13 cellular contexts compared by ENCODE assay signal in the genomic region with DNA sequence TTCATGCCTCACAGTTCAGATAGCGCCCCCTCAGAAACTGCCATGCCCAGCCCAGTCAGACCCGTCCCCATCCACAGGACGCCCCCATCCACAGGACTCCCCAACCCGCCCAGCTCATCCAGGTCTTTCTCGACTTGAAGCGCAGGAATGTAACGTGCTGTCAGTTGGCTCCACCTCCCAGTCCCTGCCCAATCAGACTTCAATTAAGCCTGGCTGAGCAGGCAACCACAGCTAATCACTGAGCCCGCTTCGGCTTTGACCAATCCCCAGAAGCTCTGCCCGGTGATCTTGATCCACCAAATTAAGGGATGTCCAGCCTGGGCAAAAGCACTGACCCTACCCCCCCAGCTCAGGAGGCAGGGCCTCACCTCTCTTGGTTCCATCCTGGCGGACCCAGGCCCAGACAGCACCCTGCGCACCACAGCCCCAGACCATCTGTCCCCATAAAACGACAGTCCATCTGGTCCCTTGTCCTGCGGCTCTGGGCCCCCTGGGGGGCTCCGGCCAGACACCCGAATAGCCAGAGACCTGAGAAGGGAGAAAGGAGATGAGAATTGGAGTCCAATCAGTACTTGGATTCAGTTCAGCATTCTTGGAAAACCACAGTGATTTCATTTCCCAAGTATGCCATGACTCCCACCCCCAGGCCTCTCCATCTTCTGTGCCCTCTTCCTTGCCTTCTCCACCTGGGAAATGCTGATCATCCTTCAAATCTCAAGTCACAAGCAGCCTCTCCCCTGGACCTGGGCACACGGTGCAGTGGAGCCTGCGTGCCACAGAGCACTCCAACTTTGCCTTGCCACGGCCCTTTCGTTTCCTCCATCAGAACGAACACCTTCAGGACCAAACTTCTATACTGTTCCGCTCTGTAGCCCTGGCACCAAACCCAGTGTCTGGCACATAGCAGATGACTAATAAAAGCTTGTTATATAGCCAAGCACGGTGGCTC. TPM values are rescaled to one million over a fixed set of nuclear protein-coding genes. Genes with fewer than 3 reads are reported as not detected.
A peak's percentile ranks its signal among the peaks of the same experiment; 100 is the strongest.
DNase-seq lines count a peak whose midpoint lies in the region; ATAC-seq and TF ChIP-seq lines count a peak whose summit lies in the region.
"Had no signal": no experiment of that assay in that cellular context is flagged by ENCODE, and none has a peak within 500 bp of the region (broad histone marks: within the 10 kb centered on the region; RNA-seq: fewer than 3 reads in every experiment).

No MANE protein-coding gene starts in this region.

- H3K18ac ChIP-seq in mesenchymal stem cell (ENCODE audit: low read depth in 1 of 2, low read length in 2 of 2), result peak overlapping the region in 1 of 2 experiments; percentile 1

- no peak for TF ChIP-seq CTCF in BE2C (IDR thresholded peaks at IDR 0.05; ENCODE audit: low read depth, low read length)
- TF ChIP-seq CTCF in gastrocnemius medialis (IDR thresholded peaks at IDR 0.05 in 4 of 5, conservative IDR thresholded peaks at IDR 0.05 in 1 of 5), result no peak

- H2AFZ ChIP-seq in mesenchymal stem cell (ENCODE audit: low read depth, low read length), result no peak overlapping the region

- TF ChIP-seq POLR2A in gastrocnemius medialis (IDR thresholded peaks at IDR 0.05), result no peak

- H3K9ac ChIP-seq in mesenchymal stem cell (ENCODE audit: low read length), result no peak overlapping the region

- H3K4me1 ChIP-seq in mesenchymal stem cell (ENCODE audit: control insufficient read depth, insufficient read depth, low read depth, low read length), result peaks cover 80% of the 10 kb centered on the region
- peaks cover 21% of the 10 kb centered on the region for H3K4me1 ChIP-seq in BE2C
- H3K4me1 ChIP-seq in gastrocnemius medialis, result peaks cover 13 to 28% of the 10 kb centered on the region in 2 donors

- H3K27me3 ChIP-seq in mesenchymal stem cell (ENCODE audit: control insufficient read depth in 1 of 2, insufficient read depth in 1 of 2, low read length in 2 of 2), result no peaks in the 10 kb centered on the region
- no peaks in the 10 kb centered on the region for H3K27me3 ChIP-seq in BE2C
- no peaks in the 10 kb centered on the region for H3K27me3 ChIP-seq in gastrocnemius medialis

- peaks cover 19% of the 10 kb centered on the region for H3K79me1 ChIP-seq in mesenchymal stem cell (replicated peaks; ENCODE audit: low read length, poor library complexity, severe bottlenecking)

- H3K23ac ChIP-seq in mesenchymal stem cell (ENCODE audit: low read length in 2 of 2), result no peak overlapping the region

- H2AK5ac ChIP-seq in mesenchymal stem cell (ENCODE audit: low read length, severe bottlenecking), result peak overlapping the region; percentile 96

- H4K91ac ChIP-seq in mesenchymal stem cell (ENCODE audit: low read length), result peak overlapping the region; percentile 5

- intact Hi-C loops in gastrocnemius medialis (cut with DNase I; ENCODE audit: low total_unique reads), result no loop called here

- in situ Hi-C loops in gastrocnemius medialis (cut with MboI; ENCODE audit: low sequenced_read_pairs in 4 of 4), result no loop called here

- H3K27ac ChIP-seq in mesenchymal stem cell (ENCODE audit: low read length, poor library complexity, severe bottlenecking), result peak overlapping the region; percentile 92
- H3K27ac ChIP-seq in gastrocnemius medialis, result no peak overlapping the region
- H3K27ac ChIP-seq: spleen, VCaP had no signal

- H2BK120ac ChIP-seq in mesenchymal stem cell (ENCODE audit: low read depth, low read length), result no peak overlapping the region

- no peak overlapping the region for H3K4ac ChIP-seq in mesenchymal stem cell (ENCODE audit: low read depth in 1 of 2, low read length in 2 of 2)

- H3K36me3 ChIP-seq in mesenchymal stem cell (ENCODE audit: control insufficient read depth in 1 of 2, insufficient read depth in 2 of 2, low read depth in 1 of 2, low read length in 2 of 2) (peaks cover 58 to 68% of the 10 kb centered on the region in 2 experiments), BE2C (no peaks in the 10 kb centered on the region), gastrocnemius medialis (no peaks in the 10 kb centered on the region)

- WGBS in mesenchymal stem cell, result 71% methylated on average over 20 of the region's 23 CpGs

- H3K14ac ChIP-seq in mesenchymal stem cell (ENCODE audit: low read length in 2 of 2), result no peak overlapping the region

- H2BK12ac ChIP-seq in mesenchymal stem cell (ENCODE audit: low read length in 2 of 2), result peak overlapping the region in 1 of 2 experiments; percentile 79

- H3K9me3 ChIP-seq in mesenchymal stem cell (ENCODE audit: control insufficient read depth, low read length) (no peaks in the 10 kb centered on the region), BE2C (no peaks in the 10 kb centered on the region), gastrocnemius medialis (no peaks in the 10 kb centered on the region)
- H3K9me3 ChIP-seq: spleen had no signal

- no peak overlapping the region for H3K4me2 ChIP-seq in mesenchymal stem cell (ENCODE audit: low read length, poor library complexity, severe bottlenecking)

- H2BK15ac ChIP-seq in mesenchymal stem cell (ENCODE audit: low read depth, poor library complexity, severe bottlenecking), result no peak overlapping the region

- H4K8ac ChIP-seq in mesenchymal stem cell (ENCODE audit: low read length), result no peak overlapping the region

- no peak overlapping the region for H3K4me3 ChIP-seq in mesenchymal stem cell (ENCODE audit: insufficient read depth in 1 of 2, low read depth in 1 of 2, low read length in 2 of 2)
- no peak overlapping the region for H3K4me3 ChIP-seq in BE2C (ENCODE audit: low read depth, low read length)
- H3K4me3 ChIP-seq in gastrocnemius medialis, result no peak overlapping the region
- H3K4me3 ChIP-seq: K562, spleen had no signal

- H2BK5ac ChIP-seq in mesenchymal stem cell (ENCODE audit: low read depth, low read length, poor library complexity, severe bottlenecking), result peak overlapping the region; percentile 71

- ATAC-seq in HG02678 (IDR thresholded peaks at IDR 0.05; ENCODE audit: unreplicated experiment) (no peak), gastrocnemius medialis (no peak)
- ATAC-seq: K562; stimulated activated memory B cell treated with anti-CD40 and anti-IgM and Interleukin-4, amounts not matched to agents 10 μg/mL and 1 μg/mL and 100 μg/mL, for 72 hours had no signal

- DNase-seq in AG20443 (ENCODE audit: low spot score), result peak; percentile 89
- peak; percentile 90 for DNase-seq in LHCN-M2 (ENCODE audit: low read depth)
- DNase-seq in cerebellar cortex (ENCODE audit: low spot score), result peak; percentile 32
- peak; percentile 76 for DNase-seq in mesenchymal stem cell
- no peak for DNase-seq in BE2C
- no peak for DNase-seq in gastrocnemius medialis
- no peak for DNase-seq in stimulated activated CD4-positive, alpha-beta T cell treated with anti-CD3 and anti-CD28 coated beads, Interleukin-12 subunit alpha, Interleukin-12 subunit beta, amount 100 ng/mL, for 4 hours
- DNase-seq: activated effector memory CD4-positive, alpha-beta T cell treated with anti-CD3 and anti-CD28 coated beads, Interleukin-2, amount 50 U/mL, for 16 hours; spleen had no signal

RNA-seq across cellular contexts. Expression of gene MFNG, which starts 10.7 kb away (rescaled TPM):
- total RNA-seq in LHCN-M2 (2014; rRNA removed), result 0.17 and 1.3 TPM in 2 replicates
- 0.24 TPM for polyA plus RNA-seq in LHCN-M2 (2012)
- polyA plus RNA-seq in mesenchymal stem cell (2013, experiment 1 of 2), result 0.06 TPM
- 0.04 TPM for polyA plus RNA-seq in mesenchymal stem cell (2013, experiment 2 of 2)
- polyA plus RNA-seq in BE2C (2012; ENCODE audit: insufficient read depth, insufficient read length, low read depth), result 2.3 TPM
- total RNA-seq in gastrocnemius medialis, result 1 to 10 TPM; 2.4 to 7.0 (median 5.2) TPM

RNA-seq across cellular contexts. Expression of gene CARD10, which starts 22.3 kb away (rescaled TPM):
- total RNA-seq in LHCN-M2 (2014; rRNA removed) (22.4 and 23.0 TPM in 2 replicates), gastrocnemius medialis (1 to 10 TPM; 2.6 to 5.7 (median 4.4) TPM)
- polyA plus RNA-seq in LHCN-M2 (2012), result 10.6 TPM
- polyA plus RNA-seq in mesenchymal stem cell (2013, experiment 1 of 2), result 3.1 TPM
- 3.2 TPM for polyA plus RNA-seq in mesenchymal stem cell (2013, experiment 2 of 2)
- polyA plus RNA-seq in BE2C (2012; ENCODE audit: insufficient read depth, insufficient read length, low read depth), result 5.1 TPM

Comparison
In these comparisons a context has a peak if more than half of its experiments do, and no peak if none do; other contexts are left out.
1. DNase-seq: peak in AG20443 (single experiment), LHCN-M2 (single experiment), cerebellar cortex (single experiment) and mesenchymal stem cell (single experiment); none in BE2C (single experiment), gastrocnemius medialis (0 of 2) and stimulated activated CD4-positive, alpha-beta T cell treated with anti-CD3 and anti-CD28 coated beads, Interleukin-12 subunit alpha, Interleukin-12 subunit beta, amount 100 ng/mL, for 4 hours (single experiment).